Comparison of ENCODE assay signal across 8 cellular contexts in genomic region chr10:17199351-17199804, GRCh38. TPM values are rescaled to one million over a fixed set of nuclear protein-coding genes. Genes with fewer than 3 reads are reported as not detected.
DNase-seq lines count a peak whose midpoint lies in the region; ATAC-seq and TF ChIP-seq lines count a peak whose summit lies in the region.

No MANE protein-coding gene starts in this region.

- H3K4me3 Mint-ChIP-seq in endothelial cell (ENCODE audit: unreplicated experiment), result peak overlapping the region; percentile 76
- peak overlapping the region; percentile 51 for H3K4me3 Mint-ChIP-seq in progenitor cell of endocrine pancreas (ENCODE audit: low read depth)

- H4K20me1 ChIP-seq in OCI-LY3 (ENCODE audit: insufficient read depth, low read length), result no peaks in the 10 kb centered on the region

- no peak overlapping the region for H2AFZ ChIP-seq in OCI-LY3 (ENCODE audit: low read depth, low read length)

- peaks cover 6% of the 10 kb centered on the region; the same call in 1 of the 2 replicates for H3K79me2 ChIP-seq in OCI-LY3 (ENCODE audit: low read length)

- TF ChIP-seq CTCF in OCI-LY3 (IDR thresholded peaks at IDR 0.05; ENCODE audit: low read depth, low read length) (no peak), endothelial cell (IDR thresholded peaks at IDR 0.05; ENCODE audit: unreplicated experiment) (no peak), progenitor cell of endocrine pancreas (IDR thresholded peaks at IDR 0.05; ENCODE audit: unreplicated experiment) (no peak), ovary (IDR thresholded peaks at IDR 0.05) (no peak)

- H3K27ac ChIP-seq in OCI-LY3 (ENCODE audit: low read length) (no peak overlapping the region), ovary (peak overlapping the region in 1 of 2 donors; percentile 91)

- peaks cover 14% of the 10 kb centered on the region for H3K4me1 ChIP-seq in OCI-LY3 (ENCODE audit: low read length)
- H3K4me1 ChIP-seq in ovary (ENCODE audit: insufficient read depth), result no peaks in the 10 kb centered on the region

- H3K9ac ChIP-seq in OCI-LY3 (ENCODE audit: low read length), result no peak overlapping the region

- TF ChIP-seq EP300 in ovary (IDR thresholded peaks at IDR 0.05), result no peak

- H3K4me3 ChIP-seq in OCI-LY3 (ENCODE audit: low read length) (no peak overlapping the region), ovary (no peak overlapping the region)

- no peak for ATAC-seq in GM19455 (IDR thresholded peaks at IDR 0.05; ENCODE audit: unreplicated experiment)

- H3K27ac Mint-ChIP-seq in endothelial cell (ENCODE audit: unreplicated experiment), result peak overlapping the region; percentile 91
- H3K27ac Mint-ChIP-seq in progenitor cell of endocrine pancreas, result peak overlapping the region; percentile 14

- 6 to 8% (median 7%) methylated on average over 9 of the region's 9 CpGs for WGBS in ovary, 3 donors

- H3K36me3 ChIP-seq in OCI-LY3 (replicated peaks; ENCODE audit: low read depth, low read length), result no peaks in the 10 kb centered on the region
- H3K36me3 ChIP-seq in ovary, result no peaks in the 10 kb centered on the region

- H3K36me3 Mint-ChIP-seq in endothelial cell (ENCODE audit: low read depth, unreplicated experiment), result no peaks in the 10 kb centered on the region
- H3K36me3 Mint-ChIP-seq in progenitor cell of endocrine pancreas (ENCODE audit: insufficient read depth), result no peaks in the 10 kb centered on the region

- DNase-seq in Daoy (ENCODE audit: low read depth) (peak; percentile 41), endothelial cell (ENCODE audit: low spot score) (no peak), progenitor cell of endocrine pancreas (ENCODE audit: low spot score, unreplicated experiment) (no peak), ovary (no peak), HuH-7 (ENCODE audit: low spot score) (no peak), glomerular visceral epithelial cell (ENCODE audit: extremely low spot score) (no peak)

- intact Hi-C loops in ovary (cut with DNase I), result loop anchor here in 1 of 4 donors (10.0 kb wide), 2 partner anchors 75 to 195 kb away; partner anchors contain the start of gene CUBN

- no peak for TF ChIP-seq POLR2A in ovary (IDR thresholded peaks at IDR 0.05)

- no peaks in the 10 kb centered on the region for H3K9me3 Mint-ChIP-seq in endothelial cell (ENCODE audit: unreplicated experiment)
- peaks cover 7% of the 10 kb centered on the region for H3K9me3 Mint-ChIP-seq in progenitor cell of endocrine pancreas (ENCODE audit: low read depth)

- peaks cover 7% of the 10 kb centered on the region for H3K27me3 Mint-ChIP-seq in endothelial cell (ENCODE audit: unreplicated experiment)
- no peaks in the 10 kb centered on the region for H3K27me3 Mint-ChIP-seq in progenitor cell of endocrine pancreas

- H3K9me3 ChIP-seq in OCI-LY3 (ENCODE audit: insufficient read depth, low read length) (no peaks in the 10 kb centered on the region), ovary (no peaks in the 10 kb centered on the region)

- H3K27me3 ChIP-seq in OCI-LY3 (ENCODE audit: low read depth, low read length) (no peaks in the 10 kb centered on the region), ovary (no peaks in the 10 kb centered on the region)

- H3K4me2 ChIP-seq in OCI-LY3 (ENCODE audit: low read length), result peak overlapping the region; percentile 89; the same call in 1 of the 2 replicates

- H3K4me1 Mint-ChIP-seq in endothelial cell (ENCODE audit: unreplicated experiment), result peaks cover 50% of the 10 kb centered on the region
- H3K4me1 Mint-ChIP-seq in progenitor cell of endocrine pancreas (ENCODE audit: low read depth), result peaks cover 38% of the 10 kb centered on the region

RNA-seq across cellular contexts. Expression of gene TRDMT1, which starts 2.1 kb away (rescaled TPM):
- total RNA-seq in Daoy (2014; rRNA removed; shearing (Covaris generic)), result 8.4 and 9.1 TPM in 2 replicates
- total RNA-seq in endothelial cell (ENCODE audit: unreplicated experiment) (17.7 TPM), progenitor cell of endocrine pancreas (10.4 and 14.3 TPM in 2 replicates), ovary (10 to 100 TPM; 13.1 to 24.3 (median 17.9) TPM)
- polyA plus RNA-seq in ovary, result 1 to 10 TPM; 3.2 to 5.9 TPM

RNA-seq across cellular contexts. Expression of gene VIM, which starts 28.7 kb away (rescaled TPM):
- 5,657 and 6,746 TPM in 2 replicates for total RNA-seq in Daoy (2014; rRNA removed; shearing (Covaris generic))
- total RNA-seq in endothelial cell (ENCODE audit: unreplicated experiment) (6,235 TPM), progenitor cell of endocrine pancreas (172 and 261 TPM in 2 replicates), ovary (1,000 to 10,000 TPM; 2,370 to 5,934 (median 4,198) TPM)
- 1,000 to 10,000 TPM; 5,561 to 6,135 TPM for polyA plus RNA-seq in ovary
